16 cellular contexts compared by ENCODE assay signal in genomic region chr7:21041666-21042065, GRCh38.
A peak's percentile ranks its signal among the peaks of the same experiment; 100 is the strongest.
DNase-seq lines count a peak whose midpoint lies in the region; ATAC-seq and TF ChIP-seq lines count a peak whose summit lies in the region.
"Had no signal": no experiment of that assay in that cellular context is flagged by ENCODE, and none has a peak within 500 bp of the region (broad histone marks: within the 10 kb centered on the region; RNA-seq: fewer than 3 reads in every experiment).

No MANE protein-coding gene starts in this region.

- H3K4me1 ChIP-seq in colonic mucosa, result no peaks in the 10 kb centered on the region
- H3K4me1 ChIP-seq: BE2C, Peyer's patch had no signal

- no peak for ATAC-seq in GM18520 (IDR thresholded peaks at IDR 0.05; ENCODE audit: unreplicated experiment)
- ATAC-seq: SK-N-SH treated with all-trans-retinoic acid at 6 μM for 48 hours had no signal

- DNase-seq in NCI-H2227 (lab: John Stamatoyannopoulos, UW; ENCODE audit: unreplicated experiment), result peak; percentile 40
- DNase-seq in ecto neural progenitor cell (ENCODE audit: low spot score), result peak; percentile 91
- DNase-seq in iPS-NIHi7 (ENCODE audit: extremely low spot score), result peak; percentile 48
- peak; percentile 87 for DNase-seq in retina
- no peak for DNase-seq in NCI-H345 (lab: John Stamatoyannopoulos, UW)
- no peak for DNase-seq in colonic mucosa
- DNase-seq: BE2C; CD4-positive, alpha-beta memory T cell; DMS79 treated with DMSO at 0.1 percent for 48 hours; GDM1; NCI-H1417; NCI-H2081; Peyer's patch; SHP77 had no signal

- H3K27ac ChIP-seq in colonic mucosa, result no peak overlapping the region
- H3K27ac ChIP-seq: Peyer's patch had no signal

- H3K9me3 ChIP-seq in colonic mucosa, result no peaks in the 10 kb centered on the region
- H3K9me3 ChIP-seq: BE2C, Peyer's patch had no signal

- no peak for TF ChIP-seq CTCF in colonic mucosa (IDR thresholded peaks at IDR 0.05)

- no peak overlapping the region for H3K9ac ChIP-seq in colonic mucosa (ENCODE audit: low read depth in 2 of 2, low read length in 2 of 2)

- no peaks in the 10 kb centered on the region for H3K36me3 ChIP-seq in colonic mucosa
- H3K36me3 ChIP-seq: BE2C, Peyer's patch had no signal

- H3K4me3 ChIP-seq in colonic mucosa, result no peak overlapping the region
- H3K4me3 ChIP-seq: Peyer's patch had no signal

- intact Hi-C loops in colonic mucosa (cut with DNase I), result no loop called here

- no peaks in the 10 kb centered on the region for H3K27me3 ChIP-seq in colonic mucosa
- H3K27me3 ChIP-seq: Peyer's patch had no signal

Comparison
In these comparisons a context has a peak if more than half of its experiments do, and no peak if none do; other contexts are left out.
1. DNase-seq: peak in NCI-H2227 (single experiment), ecto neural progenitor cell (single experiment), iPS-NIHi7 (single experiment) and retina (single experiment); none in NCI-H345 (single experiment) and colonic mucosa (single experiment).